11 cellular contexts compared by ENCODE assay signal in the genomic region with DNA sequence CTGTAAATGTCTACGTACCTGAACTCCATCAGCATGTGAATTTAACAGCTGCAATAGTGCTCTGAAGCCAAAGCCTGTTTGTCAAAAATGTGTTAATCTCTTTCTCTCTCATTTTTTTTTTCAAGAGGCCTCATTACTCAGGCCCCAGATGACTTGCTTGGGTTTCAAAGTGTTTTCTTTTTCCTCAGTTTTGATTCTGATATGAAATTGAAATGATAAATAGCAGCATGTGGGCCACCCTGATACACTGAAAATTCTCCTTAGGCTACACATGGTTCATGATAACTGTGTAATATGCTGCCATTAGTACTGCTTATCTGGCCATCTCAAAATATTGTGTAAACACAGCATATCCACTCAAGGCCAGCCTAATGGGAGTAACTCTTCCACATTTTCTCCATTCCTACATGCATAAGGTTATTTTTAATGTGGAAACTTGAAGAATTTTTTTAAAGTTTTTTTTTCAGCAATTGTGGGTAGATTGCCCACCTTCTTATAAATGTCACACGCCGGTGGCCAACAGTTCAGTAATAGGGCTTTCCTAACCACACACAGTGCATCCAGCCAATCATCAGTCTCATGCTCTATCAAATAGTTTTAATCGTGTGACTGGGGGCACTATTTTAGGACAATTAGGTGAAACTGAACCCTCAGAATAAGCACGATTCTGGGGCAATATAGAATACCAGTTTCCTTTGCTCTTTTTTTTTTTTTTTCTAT. TPM values are rescaled to one million over a fixed set of nuclear protein-coding genes. Genes with fewer than 3 reads are reported as not detected.
DNase-seq lines count a peak whose midpoint lies in the region; ATAC-seq and TF ChIP-seq lines count a peak whose summit lies in the region.
"Had no signal": no experiment of that assay in that cellular context is flagged by ENCODE, and none has a peak within 500 bp of the region (broad histone marks: within the 10 kb centered on the region; RNA-seq: fewer than 3 reads in every experiment).

No MANE protein-coding gene starts in this region.

- H3K27ac ChIP-seq in osteoblast (ENCODE audit: low read depth, low read length) (no peak overlapping the region), ovary (peak overlapping the region in 1 of 2 donors; percentile 63)

- peaks cover 4% of the 10 kb centered on the region for H3K4me1 ChIP-seq in osteoblast (ENCODE audit: insufficient read depth, low read length)
- H3K4me1 ChIP-seq in ovary (ENCODE audit: insufficient read depth): peaks cover 4% of the 10 kb centered on the region

- WGBS in ovary, 3 donors: 19 to 51% (median 24%) methylated on average over 5 of the region's 5 CpGs

- TF ChIP-seq CTCF in NB4 (IDR thresholded peaks at IDR 0.05; ENCODE audit: low read depth, low read length) (no peak), osteoblast (IDR thresholded peaks at IDR 0.05; ENCODE audit: extremely low read depth, low read depth, low read length) (no peak), ovary (IDR thresholded peaks at IDR 0.05) (no peak)

- H3K36me3 ChIP-seq in osteoblast (ENCODE audit: insufficient read depth, low read length) (no peaks in the 10 kb centered on the region), ovary (no peaks in the 10 kb centered on the region)
- H3K36me3 ChIP-seq: heart left ventricle had no signal

- TF ChIP-seq EP300 in ovary (IDR thresholded peaks at IDR 0.05): no peak

- TF ChIP-seq POLR2A in NB4 (IDR thresholded peaks at IDR 0.05; ENCODE audit: extremely low read depth, insufficient read length) (no peak), ovary (IDR thresholded peaks at IDR 0.05) (no peak)

- DNase-seq in EH (ENCODE audit: low read depth) (peak; percentile 49), NB4 (ENCODE audit: low read depth) (peak; percentile 66), amniotic epithelial cell (ENCODE audit: low read depth) (peak; percentile 90), osteoblast (ENCODE audit: insufficient read length, low spot score, missing footprints) (no peak), ovary (no peak)
- DNase-seq in stimulated activated CD4-positive, alpha-beta T cell treated with anti-CD3 and anti-CD28 coated beads, Interleukin-15, amount 100 ng/mL, for 24 hours: no peak
- DNase-seq: activated effector memory CD4-positive, alpha-beta T cell treated with anti-CD3 and anti-CD28 coated beads, Interleukin-2, amount 50 U/mL, for 16 hours; heart left ventricle; NCI-H146; T-helper 9 cell had no signal

- no peaks in the 10 kb centered on the region for H4K20me1 ChIP-seq in osteoblast (ENCODE audit: insufficient read depth, low read length)

- intact Hi-C loops in ovary (cut with DNase I): no loop called here

- H3K27me3 ChIP-seq in osteoblast (ENCODE audit: insufficient read depth, low read length): no peaks in the 10 kb centered on the region
- H3K27me3 ChIP-seq in ovary: no peaks in the 10 kb centered on the region
- H3K27me3 ChIP-seq: heart left ventricle had no signal

- ATAC-seq in GM19395 (IDR thresholded peaks at IDR 0.05; ENCODE audit: unreplicated experiment): no peak

- H3K4me3 ChIP-seq in NB4 (ENCODE audit: low read depth, low read length) (peak overlapping the region; percentile 35), osteoblast (ENCODE audit: insufficient read depth, low read length) (no peak overlapping the region), ovary (no peak overlapping the region)
- H3K4me3 ChIP-seq: heart left ventricle had no signal

- no peaks in the 10 kb centered on the region for H3K79me2 ChIP-seq in osteoblast (ENCODE audit: insufficient read depth, low read length)

- H2AFZ ChIP-seq in osteoblast (ENCODE audit: low read length): peak overlapping the region; percentile 70

- no peak overlapping the region for H3K4me2 ChIP-seq in osteoblast (ENCODE audit: insufficient read depth, low read length)

- H3K9me3 ChIP-seq in osteoblast (ENCODE audit: low read depth, low read length): no peaks in the 10 kb centered on the region
- H3K9me3 ChIP-seq in ovary: no peaks in the 10 kb centered on the region
- H3K9me3 ChIP-seq: heart left ventricle had no signal

RNA-seq across cellular contexts. Expression of a gene that starts 13.1 kb away (rescaled TPM):
- total RNA-seq in osteoblast (30.4 and 32.7 TPM in 2 replicates), ovary (10 to 100 TPM; 40.0 to 63.9 (median 53.5) TPM)
- 10 to 100 TPM; 10.2 to 15.5 TPM for polyA plus RNA-seq in ovary

Comparison
In these comparisons a context has a peak if more than half of its experiments do, and no peak if none do; other contexts are left out.
1. DNase-seq: peak in EH (single experiment), NB4 (single experiment) and amniotic epithelial cell (single experiment); none in osteoblast (single experiment), stimulated activated CD4-positive, alpha-beta T cell treated with anti-CD3 and anti-CD28 coated beads, Interleukin-15, amount 100 ng/mL, for 24 hours (single experiment) and ovary (0 of 5).